16 cellular contexts compared by ENCODE assay signal in the genomic region with DNA sequence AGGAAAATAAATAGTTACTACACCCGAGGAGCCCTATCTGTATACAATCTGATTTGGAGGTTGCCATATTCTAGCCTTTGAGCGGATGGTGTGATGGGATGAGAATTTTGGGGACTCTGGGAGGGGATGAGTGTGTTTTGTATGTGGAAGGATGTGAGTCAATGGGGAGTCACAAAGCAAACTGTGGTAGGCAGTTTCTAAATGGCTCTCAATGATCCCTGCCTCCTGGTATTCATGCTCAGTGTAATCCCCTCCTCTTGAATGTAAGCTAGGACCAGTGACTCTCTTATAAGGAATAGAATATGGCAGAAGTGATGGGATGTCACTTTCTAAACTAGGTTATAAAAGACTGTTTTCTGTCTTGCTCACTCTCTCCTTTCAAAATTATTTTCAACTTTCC.
"Had no signal": no experiment of that assay in that cellular context is flagged by ENCODE, and none has a peak within 500 bp of the region (broad histone marks: within the 10 kb centered on the region; RNA-seq: fewer than 3 reads in every experiment).

No MANE protein-coding gene starts in this region.

- FAIRE-seq: colon had no signal

- H3K27me3 ChIP-seq: ascending aorta, stomach had no signal

- H3K4me3 Mint-ChIP-seq: activated CD4-positive, alpha-beta T cell treated with anti-CD3 and anti-CD28 coated beads for 36 hours; activated CD8-positive, alpha-beta T cell treated with anti-CD3 and anti-CD28 coated beads for 36 hours; activated naive CD8-positive, alpha-beta T cell treated with anti-CD3 and anti-CD28 coated beads, Interleukin-2, amount 50 U/mL, for 24 hours; activated T-cell treated with anti-CD3 and anti-CD28 coated beads, Interleukin-2, amount 50 U/mL, for 72 hours; neural crest cell had no signal

- H3K9me3 ChIP-seq: ascending aorta, stomach had no signal

- H3K79me2 ChIP-seq: parathyroid adenoma had no signal

- H3K4me1 ChIP-seq: ascending aorta, parathyroid adenoma, stomach had no signal

- H2AFZ ChIP-seq: parathyroid adenoma had no signal

- H3K27ac Mint-ChIP-seq: activated CD4-positive, alpha-beta T cell treated with anti-CD3 and anti-CD28 coated beads for 36 hours; activated CD8-positive, alpha-beta T cell treated with anti-CD3 and anti-CD28 coated beads for 36 hours; activated naive CD8-positive, alpha-beta T cell treated with anti-CD3 and anti-CD28 coated beads, Interleukin-2, amount 50 U/mL, for 24 hours; activated T-cell treated with anti-CD3 and anti-CD28 coated beads, Interleukin-2, amount 50 U/mL, for 72 hours had no signal

- H3K4me3 ChIP-seq: ascending aorta, skin epidermis, stomach had no signal

- H3K9me3 Mint-ChIP-seq: activated CD8-positive, alpha-beta T cell treated with anti-CD3 and anti-CD28 coated beads for 36 hours; activated naive CD8-positive, alpha-beta T cell treated with anti-CD3 and anti-CD28 coated beads, Interleukin-2, amount 50 U/mL, for 24 hours; activated T-cell treated with anti-CD3 and anti-CD28 coated beads, Interleukin-2, amount 50 U/mL, for 72 hours had no signal

- H3K27me3 Mint-ChIP-seq: activated CD4-positive, alpha-beta T cell treated with anti-CD3 and anti-CD28 coated beads for 36 hours; activated CD8-positive, alpha-beta T cell treated with anti-CD3 and anti-CD28 coated beads for 36 hours; activated naive CD8-positive, alpha-beta T cell treated with anti-CD3 and anti-CD28 coated beads, Interleukin-2, amount 50 U/mL, for 24 hours had no signal

- DNase-seq: activated CD4-positive, alpha-beta T cell treated with anti-CD3 and anti-CD28 coated beads for 36 hours; activated CD8-positive, alpha-beta memory T cell treated with anti-CD3 and anti-CD28 coated beads, Interleukin-2, amount 50 U/mL, for 4 hours; activated CD8-positive, alpha-beta T cell treated with anti-CD3 and anti-CD28 coated beads for 36 hours; activated naive CD8-positive, alpha-beta T cell treated with anti-CD3 and anti-CD28 coated beads, Interleukin-2, amount 50 U/mL, for 24 hours; activated T-cell treated with anti-CD3 and anti-CD28 coated beads, Interleukin-2, amount 50 U/mL, for 72 hours; kidney glomerular epithelial cell; mesendoderm; retina; stomach; T-helper 9 cell had no signal

- H3K36me3 ChIP-seq: ascending aorta, stomach had no signal

- ATAC-seq: activated CD4-positive, alpha-beta T cell treated with anti-CD3 and anti-CD28 coated beads for 36 hours; activated CD8-positive, alpha-beta T cell treated with anti-CD3 and anti-CD28 coated beads for 36 hours; activated naive CD8-positive, alpha-beta T cell treated with anti-CD3 and anti-CD28 coated beads, Interleukin-2, amount 50 U/mL, for 24 hours; activated T-cell treated with anti-CD3 and anti-CD28 coated beads, Interleukin-2, amount 50 U/mL, for 72 hours had no signal

- H3K27ac ChIP-seq: ascending aorta, parathyroid adenoma, skin epidermis, stomach, VCaP had no signal

- H3K4me1 Mint-ChIP-seq: activated CD4-positive, alpha-beta T cell treated with anti-CD3 and anti-CD28 coated beads for 36 hours; activated naive CD8-positive, alpha-beta T cell treated with anti-CD3 and anti-CD28 coated beads, Interleukin-2, amount 50 U/mL, for 24 hours; neural crest cell had no signal

- H3K9ac ChIP-seq: parathyroid adenoma had no signal
